ENCODE assay signal across 5 cellular contexts in the genomic region with DNA sequence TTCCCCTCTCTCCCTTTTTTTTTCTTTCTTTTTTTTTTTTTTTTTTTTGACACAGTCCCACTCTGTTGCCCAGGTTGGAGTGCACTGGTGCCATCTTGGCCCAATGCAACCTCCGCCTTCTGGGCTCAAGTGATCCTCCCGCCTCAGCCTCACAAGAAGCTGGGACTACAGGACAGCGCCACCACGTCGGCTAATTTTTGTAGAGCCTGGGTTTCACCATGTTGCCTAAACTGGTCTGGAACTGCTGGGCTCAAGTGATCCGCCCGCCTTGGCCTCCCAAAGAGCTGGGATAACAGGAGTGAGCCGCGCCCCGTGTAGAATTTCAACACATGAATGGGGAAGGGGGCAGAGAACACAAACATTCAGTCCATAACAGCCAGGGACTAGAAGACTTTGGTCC.
"Had no signal": no experiment of that assay in that cellular context is flagged by ENCODE, and none has a peak within 500 bp of the region (broad histone marks: within the 10 kb centered on the region; RNA-seq: fewer than 3 reads in every experiment).

No MANE protein-coding gene starts in this region.

- H3K9ac ChIP-seq: GM23248 had no signal

- H3K27ac Mint-ChIP-seq: HFFc6 had no signal

- H3K9me3 Mint-ChIP-seq: HFFc6 had no signal

- H3K27ac ChIP-seq: GM23248 had no signal

- DNase-seq: GM23248, H7, HFFc6, IMR-90, KG1 had no signal
